ENCODE assay signal across 20 cellular contexts in genomic region chr1:29677028-29678024, GRCh38.
DNase-seq lines count a peak whose midpoint lies in the region; ATAC-seq and TF ChIP-seq lines count a peak whose summit lies in the region.
"Had no signal": no experiment of that assay in that cellular context is flagged by ENCODE, and none has a peak within 500 bp of the region (broad histone marks: within the 10 kb centered on the region; RNA-seq: fewer than 3 reads in every experiment).

No MANE protein-coding gene starts in this region.

- peak; percentile 66 for DNase-seq in NCI-H82 (lab: John Stamatoyannopoulos, UW)
- DNase-seq in NCI-H82 treated with DMSO at 0.1 percent for 48 hours (lab: John Stamatoyannopoulos, UW; ENCODE audit: unreplicated experiment) = no peak
- peak; percentile 17 for DNase-seq in RPMI8226
- peak; percentile 9 to 61 for DNase-seq in lower leg skin (ENCODE audit: low spot score in 2 of 2)
- DNase-seq in upper lobe of right lung = peak; percentile 27
- no peak for DNase-seq in GF-D8 (lab: John Stamatoyannopoulos, UW)
- no peak for DNase-seq in activated gamma-delta T cell treated with Interleukin-2 at 50 U/mL for 16 hours
- DNase-seq: 8988T; activated CD4-positive, alpha-beta T cell treated with anti-CD3 and anti-CD28 coated beads, Interleukin-2, amount 10 ng/mL, durations not matched to agents 7 days and 5 days; activated T-cell treated with anti-CD3 and anti-CD28 coated beads, Interleukin-2, amount 50 U/mL, for 4 hours; BE2C; lower lobe of right lung; MG63; NCI-H446 treated with DMSO at 0.1 percent for 48 hours; stimulated activated naive CD8-positive, alpha-beta T cell treated with anti-CD3 and anti-CD28 coated beads, Interleukin-15, Interleukin-2, amounts not matched to agents 100 U/mL and 50 U/mL, for 24 hours; trophoblast cell had no signal

- no peak overlapping the region for H3K4me3 ChIP-seq in lower leg skin (ENCODE audit: low read depth, poor library complexity, severe bottlenecking)
- no peak overlapping the region for H3K4me3 ChIP-seq in upper lobe of right lung
- H3K4me3 ChIP-seq: GM12878, heart left ventricle, lower lobe of right lung, MG63 had no signal

- no peak overlapping the region for H3K27ac ChIP-seq in upper lobe of right lung
- H3K27ac ChIP-seq: heart left ventricle, HL-60, lower lobe of right lung had no signal

- ATAC-seq in upper lobe of right lung (no peak), HG02571 (IDR thresholded peaks at IDR 0.05; ENCODE audit: unreplicated experiment) (no peak)
- ATAC-seq: activated T-cell treated with anti-CD3 and anti-CD28 coated beads, Interleukin-2, amount 50 U/mL, for 4 hours; GM12878; heart left ventricle; lower lobe of right lung; stimulated activated naive CD8-positive, alpha-beta T cell treated with anti-CD3 and anti-CD28 coated beads, Interleukin-15, Interleukin-2, amounts not matched to agents 100 U/mL and 50 U/mL, for 24 hours had no signal

- TF ChIP-seq POLR2A in lower leg skin (IDR thresholded peaks at IDR 0.05) = no peak

- 36 to 41% methylated on average over 18 of the region's 18 CpGs for WGBS in lower leg skin, 2 donors

- H3K27me3 ChIP-seq in upper lobe of right lung = no peaks in the 10 kb centered on the region
- H3K27me3 ChIP-seq: BE2C, heart left ventricle, MG63 had no signal

- intact Hi-C loops in lower leg skin (cut with DNase I; ENCODE audit: low total_unique reads) = no loop called here
- intact Hi-C loops in upper lobe of right lung (cut with DNase I) = no loop called here

- H3K36me3 ChIP-seq in upper lobe of right lung = no peaks in the 10 kb centered on the region
- H3K36me3 ChIP-seq: BE2C, heart left ventricle, lower lobe of right lung, MG63 had no signal

- TF ChIP-seq CTCF in lower leg skin (IDR thresholded peaks at IDR 0.05) = no peak
- no peak for TF ChIP-seq CTCF in upper lobe of right lung (IDR thresholded peaks at IDR 0.05)

- H3K4me1 ChIP-seq in upper lobe of right lung = no peaks in the 10 kb centered on the region
- H3K4me1 ChIP-seq: BE2C, lower lobe of right lung had no signal

- no peaks in the 10 kb centered on the region for H3K9me3 ChIP-seq in upper lobe of right lung
- H3K9me3 ChIP-seq: BE2C, heart left ventricle, lower lobe of right lung, MG63 had no signal

Comparison
In these comparisons a context has a peak if more than half of its experiments do, and no peak if none do; other contexts are left out.
1. DNase-seq: peak in NCI-H82 (single experiment), RPMI8226 (single experiment), lower leg skin (2 of 2) and upper lobe of right lung (single experiment); none in NCI-H82 treated with DMSO at 0.1 percent for 48 hours (single experiment), GF-D8 (single experiment) and activated gamma-delta T cell treated with Interleukin-2 at 50 U/mL for 16 hours (single experiment).